ENCODE assay signal across 8 cellular contexts in the genomic region with DNA sequence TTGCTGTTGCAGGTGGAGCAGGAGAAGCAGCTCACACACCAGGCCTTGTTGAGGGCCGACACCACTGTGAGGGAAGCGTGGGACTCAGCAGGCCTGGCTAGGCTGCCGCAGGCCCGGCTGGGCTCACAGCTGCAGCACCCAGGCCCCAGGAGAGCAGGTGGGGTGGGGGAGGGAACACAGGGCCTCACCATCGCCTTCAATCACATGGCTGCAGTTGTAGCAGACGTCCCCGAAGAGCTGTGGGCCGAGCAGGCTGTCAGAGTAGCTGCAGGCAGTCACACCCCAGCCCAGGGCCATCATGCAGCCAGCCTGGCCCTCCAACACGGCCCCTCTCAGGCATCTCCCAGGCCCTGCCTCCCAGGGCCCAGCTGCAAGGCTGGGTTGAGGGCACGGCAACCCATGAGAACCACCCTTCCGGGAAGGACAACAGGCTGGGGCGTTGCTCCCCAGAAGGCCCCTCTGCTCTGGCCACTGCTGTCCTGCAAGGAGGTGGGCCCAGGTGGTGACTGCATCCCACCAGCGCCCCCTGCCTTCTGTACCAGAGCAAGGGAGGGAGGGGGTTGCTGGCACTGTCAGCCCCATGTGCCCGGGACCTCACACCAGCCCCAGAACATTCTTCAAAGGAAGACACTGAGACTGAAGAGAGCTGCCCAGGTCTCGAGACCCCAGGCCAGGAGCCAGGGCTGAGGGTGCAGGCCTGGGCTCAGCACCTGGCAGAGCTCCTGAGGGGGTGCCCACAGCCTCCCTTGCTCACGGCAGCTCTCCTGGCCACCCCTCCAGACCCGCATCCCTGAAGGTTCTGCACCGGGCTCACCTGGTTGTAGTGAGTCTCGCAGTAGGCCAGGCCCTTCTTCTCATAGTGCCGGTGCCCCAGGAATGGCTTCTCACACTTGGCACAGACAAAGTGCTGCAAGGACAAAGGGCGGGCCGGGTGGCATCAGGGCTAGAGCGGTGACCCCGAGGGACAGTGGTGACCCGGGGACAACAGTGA. TPM values are rescaled to one million over a fixed set of nuclear protein-coding genes. Genes with fewer than 3 reads are reported as not detected.
DNase-seq lines count a peak whose midpoint lies in the region; TF ChIP-seq lines count a peak whose summit lies in the region.

No MANE protein-coding gene starts in this region.

- no peak overlapping the region for H3K9ac ChIP-seq in rectal smooth muscle tissue (ENCODE audit: low read length)

- peak overlapping the region; percentile 63 for H3K4me3 Mint-ChIP-seq in activated CD4-positive, alpha-beta T cell treated with anti-CD3 and anti-CD28 coated beads, Interleukin-2, amount 10 ng/mL, durations not matched to agents 24 days and 14 days

- peaks cover 6% of the 10 kb centered on the region for H3K4me1 ChIP-seq in rectal smooth muscle tissue (ENCODE audit: control insufficient read depth, insufficient read depth, low read length)

- H3K27me3 ChIP-seq in rectal smooth muscle tissue (ENCODE audit: control insufficient read depth, insufficient read depth, low read length) = no peaks in the 10 kb centered on the region

- DNase-seq in activated CD4-positive, alpha-beta T cell treated with anti-CD3 and anti-CD28 coated beads, Interleukin-2, amount 10 ng/mL, durations not matched to agents 24 days and 14 days = peak; percentile 77
- DNase-seq in activated CD4-positive, alpha-beta T cell treated with anti-CD3 and anti-CD28 coated beads for 4 hours = no peak
- DNase-seq in NCI-H2107 treated with DMSO at 0.1 percent for 48 hours (lab: John Stamatoyannopoulos, UW; ENCODE audit: unreplicated experiment) = peak; percentile 23
- DNase-seq in cardiac fibroblast (ENCODE audit: low read depth in 2 of 2) = no peak
- DNase-seq in foreskin melanocyte = no peak
- DNase-seq in activated gamma-delta T cell (lab: John Stamatoyannopoulos, UW) = no peak
- no peak for DNase-seq in NCI-H2227 treated with DMSO at 0.1 percent for 48 hours (lab: John Stamatoyannopoulos, UW)

- no peaks in the 10 kb centered on the region for H3K27me3 Mint-ChIP-seq in activated CD4-positive, alpha-beta T cell treated with anti-CD3 and anti-CD28 coated beads, Interleukin-2, amount 10 ng/mL, durations not matched to agents 24 days and 14 days

- intact Hi-C loops in activated CD4-positive, alpha-beta T cell treated with anti-CD3 and anti-CD28 coated beads, Interleukin-2, amount 10 ng/mL, durations not matched to agents 24 days and 14 days (cut with micrococcal nuclease) = loop anchor here (2.0 to 5.0 kb wide), 2 partner anchors 62 to 114 kb away; partner anchors contain the start of genes IWS1 and SFT2D3

- H3K9me3 Mint-ChIP-seq in activated CD4-positive, alpha-beta T cell treated with anti-CD3 and anti-CD28 coated beads, Interleukin-2, amount 10 ng/mL, durations not matched to agents 24 days and 14 days = no peaks in the 10 kb centered on the region

- peaks cover 7% of the 10 kb centered on the region for H3K36me3 ChIP-seq in rectal smooth muscle tissue (ENCODE audit: control insufficient read depth, insufficient read depth, low read length)

- TF ChIP-seq CTCF in cardiac fibroblast (IDR thresholded peaks at IDR 0.05; ENCODE audit: low read depth, low read length) = peak; percentile 39

- peaks cover 21% of the 10 kb centered on the region for H3K4me1 Mint-ChIP-seq in activated CD4-positive, alpha-beta T cell treated with anti-CD3 and anti-CD28 coated beads, Interleukin-2, amount 10 ng/mL, durations not matched to agents 24 days and 14 days

- H3K36me3 Mint-ChIP-seq in activated CD4-positive, alpha-beta T cell treated with anti-CD3 and anti-CD28 coated beads, Interleukin-2, amount 10 ng/mL, durations not matched to agents 24 days and 14 days (ENCODE audit: low read depth) = peaks cover 1% of the 10 kb centered on the region

- H3K27ac ChIP-seq in rectal smooth muscle tissue (ENCODE audit: low read depth, low read length) = peak overlapping the region; percentile 64

- H3K4me3 ChIP-seq in cardiac fibroblast (replicated peaks in 1 of 2; ENCODE audit: low read depth in 2 of 2, low read length in 2 of 2) (no peak overlapping the region), rectal smooth muscle tissue (ENCODE audit: low read length) (no peak overlapping the region)

- peak overlapping the region; percentile 77 for H3K27ac Mint-ChIP-seq in activated CD4-positive, alpha-beta T cell treated with anti-CD3 and anti-CD28 coated beads, Interleukin-2, amount 10 ng/mL, durations not matched to agents 24 days and 14 days

RNA-seq across cellular contexts. Expression of gene GPR17, which starts 5.6 kb away (rescaled TPM):
- not detected in 2 replicates for total RNA-seq in activated CD4-positive, alpha-beta T cell treated with anti-CD3 and anti-CD28 coated beads, Interleukin-2, amount 10 ng/mL, durations not matched to agents 24 days and 14 days

RNA-seq across cellular contexts. Expression of gene LIMS2, which starts 35.0 kb away (rescaled TPM):
- 7.2 and 8.4 TPM in 2 replicates for total RNA-seq in activated CD4-positive, alpha-beta T cell treated with anti-CD3 and anti-CD28 coated beads, Interleukin-2, amount 10 ng/mL, durations not matched to agents 24 days and 14 days

Comparison
In these comparisons a context has a peak if more than half of its experiments do, and no peak if none do; other contexts are left out.
1. DNase-seq: peak in activated CD4-positive, alpha-beta T cell treated with anti-CD3 and anti-CD28 coated beads, Interleukin-2, amount 10 ng/mL, durations not matched to agents 24 days and 14 days (single experiment) and NCI-H2107 treated with DMSO at 0.1 percent for 48 hours (single experiment); none in activated CD4-positive, alpha-beta T cell treated with anti-CD3 and anti-CD28 coated beads for 4 hours (0 of 2), cardiac fibroblast (0 of 2), foreskin melanocyte (single experiment), activated gamma-delta T cell (single experiment) and NCI-H2227 treated with DMSO at 0.1 percent for 48 hours (single experiment).